In the genomic region with DNA sequence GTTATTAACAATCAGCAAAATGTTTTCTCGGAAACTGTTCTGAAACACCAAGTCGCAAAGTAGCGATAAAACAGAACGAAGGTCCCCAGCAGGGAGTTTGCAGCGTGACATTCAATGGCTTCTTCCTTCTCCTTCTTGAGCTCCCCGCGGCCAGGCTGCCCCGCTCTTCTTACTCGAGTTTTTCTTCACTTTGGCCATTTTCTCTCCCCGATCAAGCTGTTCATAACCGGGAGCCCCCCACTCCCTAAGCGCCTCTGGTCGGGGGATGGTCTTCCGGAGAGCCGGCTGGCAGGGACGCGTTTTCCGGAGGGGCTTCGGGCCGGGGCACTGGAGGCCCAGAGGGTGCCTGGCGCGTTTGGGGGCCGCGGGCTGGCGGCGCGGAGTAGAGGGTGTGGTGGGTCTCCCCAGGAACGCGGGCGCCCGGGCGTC, we compare ENCODE assay signal across 15 cellular contexts. TPM values are rescaled to one million over a fixed set of nuclear protein-coding genes. Genes with fewer than 3 reads are reported as not detected.
DNase-seq lines count a peak whose midpoint lies in the region.
"Had no signal": no experiment of that assay in that cellular context is flagged by ENCODE, and none has a peak within 500 bp of the region (broad histone marks: within the 10 kb centered on the region; RNA-seq: fewer than 3 reads in every experiment).

No MANE protein-coding gene starts in this region.

- no peaks in the 10 kb centered on the region for H3K9me3 Mint-ChIP-seq in activated CD4-positive, alpha-beta memory T cell treated with anti-CD3 and anti-CD28 coated beads for 36 hours
- H3K9me3 Mint-ChIP-seq in activated CD4-positive, alpha-beta memory T cell treated with anti-CD3 and anti-CD28 coated beads, Interleukin-2, amount 10 ng/mL, durations not matched to agents 7 days and 5 days = no peaks in the 10 kb centered on the region

- peak overlapping the region; percentile 10 for H3K27ac Mint-ChIP-seq in activated CD4-positive, alpha-beta memory T cell treated with anti-CD3 and anti-CD28 coated beads for 36 hours
- H3K27ac Mint-ChIP-seq in activated CD4-positive, alpha-beta memory T cell treated with anti-CD3 and anti-CD28 coated beads, Interleukin-2, amount 10 ng/mL, durations not matched to agents 7 days and 5 days = no peak overlapping the region

- no peaks in the 10 kb centered on the region for H3K9me3 ChIP-seq in ectodermal cell (ENCODE audit: control insufficient read depth, low read length)
- H3K9me3 ChIP-seq in neuron (ENCODE audit: low read length) = no peaks in the 10 kb centered on the region

- intact Hi-C loops in activated CD4-positive, alpha-beta memory T cell treated with anti-CD3 and anti-CD28 coated beads for 36 hours (cut with micrococcal nuclease) = loop anchor here (1.0 to 10.0 kb wide), 10 partner anchors 8 to 1795 kb away; a partner anchor contains a TSS

- H3K4me3 Mint-ChIP-seq in activated CD4-positive, alpha-beta memory T cell treated with anti-CD3 and anti-CD28 coated beads for 36 hours = peak overlapping the region; percentile 24
- H3K4me3 Mint-ChIP-seq in activated CD4-positive, alpha-beta memory T cell treated with anti-CD3 and anti-CD28 coated beads, Interleukin-2, amount 10 ng/mL, durations not matched to agents 7 days and 5 days = no peak overlapping the region

- H3K4me1 ChIP-seq in ectodermal cell (ENCODE audit: control insufficient read depth, insufficient read depth, low read length) (peaks cover 16% of the 10 kb centered on the region), neuron (ENCODE audit: insufficient read depth, low read length) (peaks cover 54% of the 10 kb centered on the region)

- peaks cover 61% of the 10 kb centered on the region for H3K27me3 Mint-ChIP-seq in activated CD4-positive, alpha-beta memory T cell treated with anti-CD3 and anti-CD28 coated beads for 36 hours
- peaks cover 72% of the 10 kb centered on the region for H3K27me3 Mint-ChIP-seq in activated CD4-positive, alpha-beta memory T cell treated with anti-CD3 and anti-CD28 coated beads, Interleukin-2, amount 10 ng/mL, durations not matched to agents 7 days and 5 days

- H3K27me3 ChIP-seq in H7 (ENCODE audit: control insufficient read depth, insufficient read depth, low read length) = peaks cover 99% of the 10 kb centered on the region
- peaks cover 100% of the 10 kb centered on the region for H3K27me3 ChIP-seq in ectodermal cell (ENCODE audit: control insufficient read depth, insufficient read depth, low read length, poor library complexity, severe bottlenecking)
- H3K27me3 ChIP-seq in neuron (ENCODE audit: insufficient read depth, low read length) = peaks cover 26% of the 10 kb centered on the region

- peaks cover 46% of the 10 kb centered on the region for H3K4me1 Mint-ChIP-seq in activated CD4-positive, alpha-beta memory T cell treated with anti-CD3 and anti-CD28 coated beads for 36 hours (ENCODE audit: low read depth)
- H3K4me1 Mint-ChIP-seq in activated CD4-positive, alpha-beta memory T cell treated with anti-CD3 and anti-CD28 coated beads, Interleukin-2, amount 10 ng/mL, durations not matched to agents 7 days and 5 days = peaks cover 48% of the 10 kb centered on the region

- H3K4me3 ChIP-seq in H7 (ENCODE audit: insufficient read depth, low read depth, low read length) = peak overlapping the region; percentile 29
- H3K4me3 ChIP-seq in ectodermal cell (ENCODE audit: insufficient read depth, low read depth, low read length) = peak overlapping the region; percentile 30
- peak overlapping the region; percentile 94 for H3K4me3 ChIP-seq in neuron (ENCODE audit: low read length)

- 0 to 1% methylated on average over 32 of the region's 32 CpGs for WGBS in ectodermal cell, 2 experiments

- CTCF ChIA-PET in activated CD4-positive, alpha-beta memory T cell treated with anti-CD3 and anti-CD28 coated beads for 36 hours (lab: Charles Lee) = interaction anchor here (1.0 to 2.6 kb wide), 7 partner anchors 9 to 1314 kb away, joined by 3 to 36 read pairs (median 14); no protein-coding TSS in a partner anchor
- CTCF ChIA-PET in activated CD4-positive, alpha-beta memory T cell treated with anti-CD3 and anti-CD28 coated beads, Interleukin-2, amount 10 ng/mL, durations not matched to agents 7 days and 5 days (lab: Charles Lee) = interaction anchor here (2.3 kb wide), 1 partner anchor 9 kb away, joined by 26 read pairs; no protein-coding TSS in a partner anchor

- POLR2A ChIA-PET in activated CD4-positive, alpha-beta memory T cell treated with anti-CD3 and anti-CD28 coated beads for 36 hours (lab: Charles Lee) = interaction anchor here (0.6 kb wide), 1 partner anchor 316 kb away, joined by 3 read pairs; no protein-coding TSS in a partner anchor
- POLR2A ChIA-PET in activated CD4-positive, alpha-beta memory T cell treated with anti-CD3 and anti-CD28 coated beads, Interleukin-2, amount 10 ng/mL, durations not matched to agents 7 days and 5 days (lab: Charles Lee) = interaction anchor here (0.8 kb wide), 1 partner anchor 9 kb away, joined by 4 read pairs; no protein-coding TSS in a partner anchor

- H2AFZ ChIP-seq in neuron (ENCODE audit: low read depth, low read length) = peak overlapping the region; percentile 85

- no peaks in the 10 kb centered on the region for H3K36me3 ChIP-seq in H7 (replicated peaks; ENCODE audit: control insufficient read depth, insufficient read depth, low read length)
- H3K36me3 ChIP-seq in ectodermal cell (ENCODE audit: control insufficient read depth, insufficient read depth, low read length) = no peaks in the 10 kb centered on the region
- peaks cover 4% of the 10 kb centered on the region for H3K36me3 ChIP-seq in neuron (ENCODE audit: insufficient read depth, low read length)

- H3K36me3 Mint-ChIP-seq in activated CD4-positive, alpha-beta memory T cell treated with anti-CD3 and anti-CD28 coated beads for 36 hours = no peaks in the 10 kb centered on the region
- peaks cover 10% of the 10 kb centered on the region for H3K36me3 Mint-ChIP-seq in activated CD4-positive, alpha-beta memory T cell treated with anti-CD3 and anti-CD28 coated beads, Interleukin-2, amount 10 ng/mL, durations not matched to agents 7 days and 5 days (ENCODE audit: low read depth)

- H3K27ac ChIP-seq in ectodermal cell (ENCODE audit: insufficient read depth, low read depth, low read length, poor library complexity, severe bottlenecking) = no peak overlapping the region

- no peak for DNase-seq in activated CD4-positive, alpha-beta memory T cell treated with anti-CD3 and anti-CD28 coated beads for 36 hours
- DNase-seq in activated CD4-positive, alpha-beta memory T cell treated with anti-CD3 and anti-CD28 coated beads, Interleukin-2, amount 10 ng/mL, durations not matched to agents 7 days and 5 days = no peak
- DNase-seq in H7 = no peak
- no peak for DNase-seq in activated gamma-delta T cell treated with Interleukin-2 at 50 U/mL for 16 hours
- no peak for DNase-seq in inferior parietal cortex (ENCODE audit: extremely low spot score)
- no peak for DNase-seq in NCI-H146 treated with DMSO at 0.1 percent for 48 hours (lab: John Stamatoyannopoulos, UW; ENCODE audit: unreplicated experiment)
- DNase-seq: activated T-cell treated with anti-CD3 and anti-CD28 coated beads for 4 hours; AML-193; foreskin fibroblast; NK-92 treated with Interleukin-12 subunit alpha and Interleukin-12 subunit beta, amount 100 ng/mL, for 24 hours had no signal

RNA-seq across cellular contexts. Expression of a gene that starts 5.2 kb away (rescaled TPM):
- not detected for total RNA-seq in activated CD4-positive, alpha-beta memory T cell treated with anti-CD3 and anti-CD28 coated beads for 36 hours
- total RNA-seq in activated CD4-positive, alpha-beta memory T cell treated with anti-CD3 and anti-CD28 coated beads, Interleukin-2, amount 10 ng/mL, durations not matched to agents 7 days and 5 days = not detected
- 0.10 and 0.15 TPM in 2 replicates for total RNA-seq in H7 (2014; rRNA removed; shearing (Covaris generic))
- not detected for polyA plus RNA-seq in ectodermal cell (2013, experiment 1 of 4)
- polyA plus RNA-seq in ectodermal cell (2013, experiment 2 of 4) = 0.16 TPM
- 0.53 TPM for polyA plus RNA-seq in ectodermal cell (2013, experiment 3 of 4)
- polyA plus RNA-seq in ectodermal cell (2013, experiment 4 of 4) = 0.20 TPM
- total RNA-seq: chondrocyte; lung microvascular endothelial cell; T-helper 1 cell treated with Interleukin-12 subunit alpha and Interleukin-12 subunit beta and Interleukin-4 antibody, amounts not matched to agents 30 ng/mL and 1 ng/mL, for 36 hours had no signal

RNA-seq across cellular contexts. Expression of a gene that starts 55.5 kb away (rescaled TPM):
- total RNA-seq in activated CD4-positive, alpha-beta memory T cell treated with anti-CD3 and anti-CD28 coated beads for 36 hours = 10 to 100 TPM; 12.4 to 12.9 TPM
- total RNA-seq in activated CD4-positive, alpha-beta memory T cell treated with anti-CD3 and anti-CD28 coated beads, Interleukin-2, amount 10 ng/mL, durations not matched to agents 7 days and 5 days = 10 to 100 TPM; 15.3 to 18.4 TPM
- total RNA-seq in H7 (2014; rRNA removed; shearing (Covaris generic)) = 12.1 TPM in 2 replicates
- polyA plus RNA-seq in ectodermal cell (2013, experiment 1 of 4) = 24.3 TPM
- polyA plus RNA-seq in ectodermal cell (2013, experiment 2 of 4) = 27.7 TPM
- polyA plus RNA-seq in ectodermal cell (2013, experiment 3 of 4) = 23.5 TPM
- polyA plus RNA-seq in ectodermal cell (2013, experiment 4 of 4) = 25.5 TPM

Comparison
In these comparisons a context has a peak if more than half of its experiments do, and no peak if none do; other contexts are left out.
1. H3K4me3 ChIP-seq: peak in every context shown above with its lines; median percentile 94 in neuron; 30 in ectodermal cell; 29 in H7.